1 cellular context compared by ENCODE assay signal in genomic region chr6:163745566-163746400, GRCh38.
TF ChIP-seq lines count a peak whose summit lies in the region.

No MANE protein-coding gene starts in this region.

TF ChIP-seq in K562, 482 proteins besides CTCF, POLR2A, EP300 and RAD21 (continued from another document and continues in another):
- 0 out of 2 replicates have a peak, but pooled peaks have one; percentile 13 for TF ChIP-seq JUN (IDR thresholded peaks at IDR 0.05; ENCODE audit: borderline replicate concordance, low read depth, low read length)
- TF ChIP-seq JUN (CRISPR knock-in tag; IDR thresholded peaks at IDR 0.05; ENCODE audit: borderline replicate concordance), result no peak
- TF ChIP-seq HEY1 (CRISPR knock-in tag; IDR thresholded peaks at IDR 0.05; ENCODE audit: borderline replicate concordance), result no peak
- no peak for TF ChIP-seq KLF13 (tag; IDR thresholded peaks at IDR 0.05; ENCODE audit: borderline replicate concordance, low read depth)
- TF ChIP-seq BHLHE40 (IDR thresholded peaks at IDR 0.05; ENCODE audit: low read length), result peak; percentile 27; the same call in 1 of the 2 replicates
- TF ChIP-seq ZNF586 (CRISPR knock-in tag; conservative IDR thresholded peaks at IDR 0.05), result no peak
- no peak for TF ChIP-seq MAFG (tag; conservative IDR thresholded peaks at IDR 0.05)
- no peak for TF ChIP-seq SRSF1 (IDR thresholded peaks at IDR 0.05; ENCODE audit: low read depth, low read length)
- TF ChIP-seq CBX8 (IDR thresholded peaks at IDR 0.05; ENCODE audit: borderline replicate concordance, extremely low read depth, low read depth, low read length, poor library complexity, severe bottlenecking), result no peak
- TF ChIP-seq CBFA2T3 (IDR thresholded peaks at IDR 0.05), result no peak
- TF ChIP-seq RBM39 (optimal IDR thresholded peaks at IDR 0.05; ENCODE audit: low read depth, low read length), result no peak
- TF ChIP-seq PURB (CRISPR knock-in tag; IDR thresholded peaks at IDR 0.05; ENCODE audit: low read depth), result no peak
- TF ChIP-seq ARID3A (IDR thresholded peaks at IDR 0.05; ENCODE audit: borderline replicate concordance, low read depth, low read length), result no peak
- no peak for TF ChIP-seq ZNF253 (CRISPR knock-in tag; conservative IDR thresholded peaks at IDR 0.05)
- TF ChIP-seq ZEB2 (IDR thresholded peaks at IDR 0.05), result no peak
- no peak for TF ChIP-seq XRCC3 (IDR thresholded peaks at IDR 0.05)
- no peak for TF ChIP-seq ZNF717 (CRISPR knock-in tag; IDR thresholded peaks at IDR 0.05)
- TF ChIP-seq CBX1 (IDR thresholded peaks at IDR 0.05; ENCODE audit: low read depth), result no peak
- no peak for TF ChIP-seq SREBF2 (CRISPR knock-in tag; IDR thresholded peaks at IDR 0.05)
- TF ChIP-seq ATF3 (IDR thresholded peaks at IDR 0.05), result peak; percentile 70
- no peak; the same call in 1 of the 2 replicates for TF ChIP-seq ATF3 (CRISPR knock-in tag; conservative IDR thresholded peaks at IDR 0.05)
- TF ChIP-seq MEIS2 (IDR thresholded peaks at IDR 0.05; ENCODE audit: partially characterized antibody), result peak; percentile 27
- TF ChIP-seq PPARD (CRISPR knock-in tag; IDR thresholded peaks at IDR 0.05), result no peak
- TF ChIP-seq PTRF (tag; IDR thresholded peaks at IDR 0.05), result no peak
- no peak for TF ChIP-seq IRF2 (CRISPR knock-in tag; IDR thresholded peaks at IDR 0.05)
- TF ChIP-seq MAFK (IDR thresholded peaks at IDR 0.05; ENCODE audit: low read length), result no peak
- peak in 1 of 2 experiments; percentile 58; a peak in 1 of 4 replicates for TF ChIP-seq TEAD1 (CRISPR knock-in tag; IDR thresholded peaks at IDR 0.05)
- TF ChIP-seq XRCC5 (IDR thresholded peaks at IDR 0.05; ENCODE audit: low read depth, low read length), result no peak
- no peak for TF ChIP-seq SUPT5H (IDR thresholded peaks at IDR 0.05)
- TF ChIP-seq SRSF3 (IDR thresholded peaks at IDR 0.05; ENCODE audit: insufficient read depth, low read length), result no peak
- TF ChIP-seq MECOM (CRISPR knock-in tag; IDR thresholded peaks at IDR 0.05), result no peak
- no peak for TF ChIP-seq TOE1 (IDR thresholded peaks at IDR 0.05; ENCODE audit: borderline replicate concordance)
- TF ChIP-seq TOE1 (CRISPR knock-in tag; IDR thresholded peaks at IDR 0.05; ENCODE audit: borderline replicate concordance, low read depth), result no peak
- TF ChIP-seq MBD1 (CRISPR knock-in tag; IDR thresholded peaks at IDR 0.05), result no peak
- 0 out of 4 replicates have a peak, but pooled peaks of 1 of the 2 experiments have one; percentile 16 for TF ChIP-seq MNT (conservative IDR thresholded peaks at IDR 0.05)
- peak; percentile 59 for TF ChIP-seq TEAD4 (IDR thresholded peaks at IDR 0.05; ENCODE audit: low read length)
- no peak for TF ChIP-seq TEAD4 (CRISPR knock-in tag; IDR thresholded peaks at IDR 0.05; ENCODE audit: borderline replicate concordance)
- no peak for TF ChIP-seq LEF1 (IDR thresholded peaks at IDR 0.05)
- no peak for TF ChIP-seq ZNF133 (CRISPR knock-in tag; IDR thresholded peaks at IDR 0.05)
- no peak for TF ChIP-seq MGA (IDR thresholded peaks at IDR 0.05)
- TF ChIP-seq KDM2B (CRISPR knock-in tag; IDR thresholded peaks at IDR 0.05), result no peak
- TF ChIP-seq ZNF184 (CRISPR knock-in tag; IDR thresholded peaks at IDR 0.05), result no peak
- no peak for TF ChIP-seq TCF7L2 (IDR thresholded peaks at IDR 0.05; ENCODE audit: low read depth, low read length)
- no peak for TF ChIP-seq PML (IDR thresholded peaks at IDR 0.05; ENCODE audit: low read length)
- TF ChIP-seq ZBTB26 (CRISPR knock-in tag; IDR thresholded peaks at IDR 0.05), result no peak
- no peak for TF ChIP-seq ZNF644 (tag; IDR thresholded peaks at IDR 0.05; ENCODE audit: low read depth)
- no peak for TF ChIP-seq ZNF395 (CRISPR knock-in tag; IDR thresholded peaks at IDR 0.05)
- no peak for TF ChIP-seq HDAC8 (tag; IDR thresholded peaks at IDR 0.05)
- no peak for TF ChIP-seq NFXL1 (CRISPR knock-in tag; IDR thresholded peaks at IDR 0.05)
- no peak for TF ChIP-seq PCBP1 (IDR thresholded peaks at IDR 0.05; ENCODE audit: low read depth, low read length, poor library complexity, severe bottlenecking)
- no peak for TF ChIP-seq ZNF77 (CRISPR knock-in tag; IDR thresholded peaks at IDR 0.05)
